In the genomic region with DNA sequence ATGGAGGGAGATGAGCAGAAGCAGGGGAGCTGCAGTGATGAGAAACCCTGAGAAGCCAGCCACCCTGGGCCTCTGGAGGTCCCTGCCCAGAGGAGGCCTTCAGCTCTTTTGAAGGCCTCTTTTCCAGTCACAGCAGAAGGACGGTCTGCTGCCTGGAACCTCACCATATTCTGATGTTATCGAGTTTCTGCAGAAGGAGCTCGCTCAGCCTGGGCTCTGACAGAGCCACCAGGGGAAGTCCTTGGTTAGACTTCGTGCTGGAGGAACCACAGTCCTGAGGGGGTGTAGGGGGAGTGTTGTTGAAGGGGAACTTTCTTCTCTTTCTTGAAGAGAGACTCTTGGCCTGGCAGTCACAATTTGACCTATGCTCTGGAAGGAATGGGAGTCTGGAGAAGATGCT, we compare ENCODE assay signal across 11 cellular contexts. TPM values are rescaled to one million over a fixed set of nuclear protein-coding genes. Genes with fewer than 3 reads are reported as not detected.
DNase-seq lines count a peak whose midpoint lies in the region; ATAC-seq and TF ChIP-seq lines count a peak whose summit lies in the region.
"Had no signal": no experiment of that assay in that cellular context is flagged by ENCODE, and none has a peak within 500 bp of the region (broad histone marks: within the 10 kb centered on the region; RNA-seq: fewer than 3 reads in every experiment).

No MANE protein-coding gene starts in this region.

- dilution Hi-C loops in IMR-90 (cut with HindIII; ENCODE audit: low sequenced_read_pairs, unreplicated experiment) = no loop called here

- H2AK9ac ChIP-seq in IMR-90 (replicated peaks; ENCODE audit: low read depth, low read length, poor library complexity) = peak overlapping the region; percentile 16

- TF ChIP-seq RAD21 in IMR-90 (IDR thresholded peaks at IDR 0.05; ENCODE audit: low read length) = no peak

- H2BK5ac ChIP-seq in IMR-90 (ENCODE audit: low read depth, low read length, poor library complexity, severe bottlenecking) = no peak overlapping the region

- H2AFZ ChIP-seq in IMR-90 (replicated peaks; ENCODE audit: low read length, poor library complexity) = no peak overlapping the region

- H4K91ac ChIP-seq in IMR-90 (ENCODE audit: insufficient read depth, low read depth, low read length) = no peak overlapping the region

- no peaks in the 10 kb centered on the region for H3K36me3 ChIP-seq in IMR-90 (ENCODE audit: control insufficient read depth, insufficient read depth, low read length)
- H3K36me3 ChIP-seq in body of pancreas (replicated peaks in 1 of 2; ENCODE audit: insufficient read depth in 1 of 2, low read depth in 2 of 2) = no peaks in the 10 kb centered on the region

- H3K4ac ChIP-seq in IMR-90 (ENCODE audit: low read depth, low read length) = no peak overlapping the region

- no peaks in the 10 kb centered on the region for H3K9me3 Mint-ChIP-seq in activated naive CD8-positive, alpha-beta T cell (ENCODE audit: low read depth)
- no peaks in the 10 kb centered on the region for H3K9me3 Mint-ChIP-seq in activated naive CD8-positive, alpha-beta T cell treated with anti-CD3 and anti-CD28 coated beads for 36 hours
- no peaks in the 10 kb centered on the region for H3K9me3 Mint-ChIP-seq in activated T-helper 17 cell treated with anti-CD3 and anti-CD28 coated beads, Interleukin-2, amount 50 U/mL, for 72 hours
- no peaks in the 10 kb centered on the region for H3K9me3 Mint-ChIP-seq in stimulated activated naive CD8-positive, alpha-beta T cell treated with anti-CD3 and anti-CD28 coated beads, Interleukin-15, amount 100 ng/mL, for 72 hours

- H3K14ac ChIP-seq in IMR-90 (replicated peaks; ENCODE audit: low read depth, low read length) = no peak overlapping the region

- no peak overlapping the region for H2BK20ac ChIP-seq in IMR-90 (ENCODE audit: low read depth, low read length)

- no peaks in the 10 kb centered on the region for H4K20me1 ChIP-seq in IMR-90 (ENCODE audit: insufficient read depth, low read length)

- H2AK5ac ChIP-seq in IMR-90 (ENCODE audit: low read depth, low read length) = no peak overlapping the region

- intact Hi-C loops in IMR-90 (cut with micrococcal nuclease) (no loop called here), body of pancreas (cut with DNase I) (no loop called here)

- H3K4me2 ChIP-seq in IMR-90 (ENCODE audit: low read depth, low read length) = no peak overlapping the region

- CTCF ChIA-PET in IMR-90 (lab: Yijun Ruan, JAX) = interaction anchor here (0.5 kb wide), 1 partner anchor 186 kb away, joined by 3 read pairs; no protein-coding TSS in a partner anchor

- no peak overlapping the region for H2BK15ac ChIP-seq in IMR-90 (ENCODE audit: low read depth, low read length)

- H2BK120ac ChIP-seq in IMR-90 (ENCODE audit: low read depth, low read length) = no peak overlapping the region

- no peak for TF ChIP-seq CTCF in IMR-90 (conservative IDR thresholded peaks at IDR 0.05; ENCODE audit: low read depth, low read length)
- no peak for TF ChIP-seq CTCF in body of pancreas (IDR thresholded peaks at IDR 0.05)

- no peaks in the 10 kb centered on the region for H3K9me1 ChIP-seq in IMR-90 (ENCODE audit: insufficient read depth, low read length)

- in situ Hi-C loops in IMR-90 (cut with MboI; ENCODE audit: low sequenced_read_pairs) = no loop called here

- H4K5ac ChIP-seq in IMR-90 (ENCODE audit: low read depth, low read length) = no peak overlapping the region

- ATAC-seq in IMR-90 (ENCODE audit: low read depth) (no peak), body of pancreas (no peak), HG03520 (IDR thresholded peaks at IDR 0.05; ENCODE audit: unreplicated experiment) (no peak)
- peak; percentile 68 for ATAC-seq in activated T-helper 17 cell treated with anti-CD3 and anti-CD28 coated beads, Interleukin-2, amount 50 U/mL, for 72 hours (replicated peaks)
- peak; percentile 92 for ATAC-seq in stimulated activated naive CD8-positive, alpha-beta T cell treated with anti-CD3 and anti-CD28 coated beads, Interleukin-15, amount 100 ng/mL, for 72 hours

- no TSS peak for BruUV-seq in IMR-90 (replicated peaks; lab: Mats Ljungman, UMichigan)

- POLR2A ChIA-PET in IMR-90 (lab: Charles Lee; ENCODE audit: unreplicated experiment) = no interaction called here

- H3K4me1 Mint-ChIP-seq in activated naive CD8-positive, alpha-beta T cell (ENCODE audit: low read depth) = peaks cover 30% of the 10 kb centered on the region
- H3K4me1 Mint-ChIP-seq in activated naive CD8-positive, alpha-beta T cell treated with anti-CD3 and anti-CD28 coated beads for 36 hours = peaks cover 38% of the 10 kb centered on the region
- peaks cover 39% of the 10 kb centered on the region for H3K4me1 Mint-ChIP-seq in activated T-helper 17 cell treated with anti-CD3 and anti-CD28 coated beads, Interleukin-2, amount 50 U/mL, for 72 hours
- peaks cover 64% of the 10 kb centered on the region for H3K4me1 Mint-ChIP-seq in stimulated activated naive CD8-positive, alpha-beta T cell treated with anti-CD3 and anti-CD28 coated beads, Interleukin-15, amount 100 ng/mL, for 72 hours

- H3K4me3 ChIP-seq in IMR-90 (ENCODE audit: insufficient read depth, low read depth, low read length) (no peak overlapping the region), body of pancreas (no peak overlapping the region)
- H3K4me3 ChIP-seq: coronary artery had no signal

- H4K8ac ChIP-seq in IMR-90 (ENCODE audit: low read depth in 2 of 2, low read length in 2 of 2) = no peak overlapping the region

- H3K56ac ChIP-seq in IMR-90 (ENCODE audit: extremely low read depth, insufficient read depth, low read length) = no peak overlapping the region

- WGBS in IMR-90 (ENCODE audit: extremely low coverage in 2 of 2, insufficient read length in 1 of 2), 2 experiments = no CpG with 5 or more reads among the region's 4 CpGs
- WGBS in body of pancreas, 2 donors = 83% methylated on average over 2 to 4 of the region's 4 CpGs

- H3K27ac ChIP-seq in IMR-90 (ENCODE audit: insufficient read depth, low read length) (no peak overlapping the region), body of pancreas (no peak overlapping the region)
- H3K27ac ChIP-seq: coronary artery had no signal

- no peak for DNase-seq in activated naive CD8-positive, alpha-beta T cell treated with anti-CD3 and anti-CD28 coated beads for 36 hours
- no peak for DNase-seq in IMR-90
- DNase-seq in stimulated activated naive CD8-positive, alpha-beta T cell treated with anti-CD3 and anti-CD28 coated beads, Interleukin-15, amount 100 ng/mL, for 72 hours = peak in 1 of 2 donors; percentile 52
- no peak for DNase-seq in body of pancreas
- no peak for DNase-seq in putamen (ENCODE audit: low spot score)
- DNase-seq: glutamatergic neuron had no signal

- no peaks in the 10 kb centered on the region for H3K36me3 Mint-ChIP-seq in activated naive CD8-positive, alpha-beta T cell
- no peaks in the 10 kb centered on the region for H3K36me3 Mint-ChIP-seq in activated naive CD8-positive, alpha-beta T cell treated with anti-CD3 and anti-CD28 coated beads for 36 hours
- no peaks in the 10 kb centered on the region for H3K36me3 Mint-ChIP-seq in activated T-helper 17 cell treated with anti-CD3 and anti-CD28 coated beads, Interleukin-2, amount 50 U/mL, for 72 hours (ENCODE audit: low read depth)

- H3K27me3 ChIP-seq in IMR-90 (ENCODE audit: control insufficient read depth, insufficient read depth, low read length) = peaks cover 12% of the 10 kb centered on the region
- no peaks in the 10 kb centered on the region for H3K27me3 ChIP-seq in body of pancreas

- TF ChIP-seq POLR2A in IMR-90 (IDR thresholded peaks at IDR 0.05; ENCODE audit: low read depth, low read length) = no peak
- no peak for TF ChIP-seq POLR2A in body of pancreas (IDR thresholded peaks at IDR 0.05)

- peak overlapping the region; percentile 22 for H3K4me3 Mint-ChIP-seq in activated naive CD8-positive, alpha-beta T cell
- H3K4me3 Mint-ChIP-seq in activated naive CD8-positive, alpha-beta T cell treated with anti-CD3 and anti-CD28 coated beads for 36 hours = no peak overlapping the region
- H3K4me3 Mint-ChIP-seq in activated T-helper 17 cell treated with anti-CD3 and anti-CD28 coated beads, Interleukin-2, amount 50 U/mL, for 72 hours = peak overlapping the region; percentile 21
- H3K4me3 Mint-ChIP-seq in stimulated activated naive CD8-positive, alpha-beta T cell treated with anti-CD3 and anti-CD28 coated beads, Interleukin-15, amount 100 ng/mL, for 72 hours = peak overlapping the region; percentile 36 to 75

- peak overlapping the region; percentile 69 for H3K27ac Mint-ChIP-seq in activated naive CD8-positive, alpha-beta T cell
- no peak overlapping the region for H3K27ac Mint-ChIP-seq in activated naive CD8-positive, alpha-beta T cell treated with anti-CD3 and anti-CD28 coated beads for 36 hours
- peak overlapping the region; percentile 9 for H3K27ac Mint-ChIP-seq in activated T-helper 17 cell treated with anti-CD3 and anti-CD28 coated beads, Interleukin-2, amount 50 U/mL, for 72 hours
- H3K27ac Mint-ChIP-seq in stimulated activated naive CD8-positive, alpha-beta T cell treated with anti-CD3 and anti-CD28 coated beads, Interleukin-15, amount 100 ng/mL, for 72 hours = peak overlapping the region; percentile 69 to 82

- no peaks in the 10 kb centered on the region for H3K27me3 Mint-ChIP-seq in activated naive CD8-positive, alpha-beta T cell
- no peaks in the 10 kb centered on the region for H3K27me3 Mint-ChIP-seq in activated naive CD8-positive, alpha-beta T cell treated with anti-CD3 and anti-CD28 coated beads for 36 hours
- H3K27me3 Mint-ChIP-seq in activated T-helper 17 cell treated with anti-CD3 and anti-CD28 coated beads, Interleukin-2, amount 50 U/mL, for 72 hours = no peaks in the 10 kb centered on the region
- no peaks in the 10 kb centered on the region for H3K27me3 Mint-ChIP-seq in stimulated activated naive CD8-positive, alpha-beta T cell treated with anti-CD3 and anti-CD28 coated beads, Interleukin-15, amount 100 ng/mL, for 72 hours

- H3K18ac ChIP-seq in IMR-90 (ENCODE audit: low read depth, low read length) = no peak overlapping the region

- H3K9me3 ChIP-seq in IMR-90 (ENCODE audit: control insufficient read depth, insufficient read depth, low read length) = no peaks in the 10 kb centered on the region
- H3K9me3 ChIP-seq in body of pancreas = no peaks in the 10 kb centered on the region

- H3K79me1 ChIP-seq in IMR-90 (ENCODE audit: low read depth in 1 of 2, low read length in 2 of 2) = no peaks in the 10 kb centered on the region

- H3K9ac ChIP-seq in IMR-90 (ENCODE audit: low read depth, low read length) = no peak overlapping the region

- H3K4me1 ChIP-seq in IMR-90 (ENCODE audit: control insufficient read depth, insufficient read depth, low read length) = no peaks in the 10 kb centered on the region
- H3K4me1 ChIP-seq in body of pancreas = no peaks in the 10 kb centered on the region

- H3K23ac ChIP-seq in IMR-90 (ENCODE audit: low read depth, low read length) = no peak overlapping the region

RNA-seq across cellular contexts. Expression of a gene that starts 25.1 kb away (rescaled TPM):
- 10 to 100 TPM; 46.2 to 47.9 TPM for total RNA-seq in activated naive CD8-positive, alpha-beta T cell treated with anti-CD3 and anti-CD28 coated beads for 36 hours
- total RNA-seq in IMR-90 (2012; rRNA removed) = not detected in 2 replicates
- not detected in 2 replicates for polyA plus RNA-seq in IMR-90 (2012; rRNA removed)
- polyA plus RNA-seq in IMR-90 (2012; cell fraction: cytosol; rRNA removed) = not detected in 2 replicates
- polyA plus RNA-seq in IMR-90 (2012; cell fraction: nucleus; rRNA removed; ENCODE audit: low replicate concordance) = not detected in 2 replicates
- 100 to 1,000 TPM; 123 to 211 TPM for total RNA-seq in activated T-helper 17 cell treated with anti-CD3 and anti-CD28 coated beads, Interleukin-2, amount 50 U/mL, for 72 hours
- not detected for total RNA-seq in body of pancreas
- total RNA-seq: LHCN-M2 had no signal

Comparison
In these comparisons a context has a peak if more than half of its experiments do, and no peak if none do; other contexts are left out.
1. ATAC-seq: peak in activated T-helper 17 cell treated with anti-CD3 and anti-CD28 coated beads, Interleukin-2, amount 50 U/mL, for 72 hours (single experiment) and stimulated activated naive CD8-positive, alpha-beta T cell treated with anti-CD3 and anti-CD28 coated beads, Interleukin-15, amount 100 ng/mL, for 72 hours (single experiment); none in IMR-90 (single experiment), body of pancreas (single experiment) and HG03520 (single experiment).
2. RNA of a gene that starts 25.1 kb away (total RNA-seq): 123 to 211 TPM in activated T-helper 17 cell treated with anti-CD3 and anti-CD28 coated beads, Interleukin-2, amount 50 U/mL, for 72 hours and 46.2 to 47.9 TPM in activated naive CD8-positive, alpha-beta T cell treated with anti-CD3 and anti-CD28 coated beads for 36 hours; not detected in body of pancreas and not detected in IMR-90; every median in the first group is over 10 times any median in the second.